1 cellular context compared by ENCODE assay signal in the genomic region with DNA sequence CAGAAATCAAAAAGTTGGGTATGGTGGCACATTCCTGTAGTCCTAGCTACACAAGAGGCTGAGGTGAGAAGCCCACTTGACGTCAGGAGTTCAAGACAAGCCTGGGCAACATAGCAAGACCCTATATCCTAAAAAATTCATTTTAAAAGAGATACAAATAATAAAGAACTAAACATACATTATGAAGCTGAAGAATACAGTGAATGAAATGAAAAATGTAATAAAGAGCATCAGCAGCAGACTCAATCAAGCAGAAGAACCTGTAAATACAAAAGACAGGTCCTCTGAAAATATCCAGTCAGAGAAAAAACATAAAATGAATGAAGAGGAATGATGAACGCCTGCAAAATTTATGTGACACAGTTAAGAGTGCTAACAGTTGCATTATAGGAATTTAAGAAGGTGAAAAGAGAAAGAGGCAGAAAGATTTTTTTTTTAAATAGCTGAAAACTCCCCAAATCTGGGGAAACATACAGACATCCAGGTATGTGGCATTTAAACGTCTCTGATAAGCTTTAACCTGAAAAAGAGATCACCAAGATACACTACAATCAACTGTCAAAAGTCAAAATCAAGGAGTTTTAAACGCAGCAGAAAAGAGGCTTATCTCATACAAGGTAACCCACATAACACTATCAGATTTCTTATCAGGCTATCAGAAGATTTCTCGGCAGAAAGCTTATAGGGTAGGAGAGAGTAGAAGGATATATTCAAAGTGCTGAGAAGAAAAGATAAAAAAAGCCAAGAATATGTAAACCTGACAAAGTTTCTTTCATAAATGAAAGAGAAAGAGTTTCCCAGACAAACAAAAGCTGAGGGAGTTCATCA.
TF ChIP-seq lines count a peak whose summit lies in the region.

No MANE protein-coding gene starts in this region.

TF ChIP-seq in HepG2, 621 proteins besides CTCF, POLR2A, EP300 and RAD21:
- TF ChIP-seq SALL1 (CRISPR knock-in tag; IDR thresholded peaks at IDR 0.05): no peak
- TF ChIP-seq SOX13 (IDR thresholded peaks at IDR 0.05): no peak
- TF ChIP-seq SOX13 (CRISPR knock-in tag; conservative IDR thresholded peaks at IDR 0.05 in 1 of 2, IDR thresholded peaks at IDR 0.05 in 1 of 2): no peak
- TF ChIP-seq ZNF501 (CRISPR knock-in tag; IDR thresholded peaks at IDR 0.05): no peak
- TF ChIP-seq HDAC1 (CRISPR knock-in tag; IDR thresholded peaks at IDR 0.05): no peak
- TF ChIP-seq, protein P1, sequence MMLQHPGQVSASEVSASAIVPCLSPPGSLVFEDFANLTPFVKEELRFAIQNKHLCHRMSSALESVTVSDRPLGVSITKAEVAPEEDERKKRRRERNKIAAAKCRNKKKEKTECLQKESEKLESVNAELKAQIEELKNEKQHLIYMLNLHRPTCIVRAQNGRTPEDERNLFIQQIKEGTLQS (CRISPR knock-in tag; IDR thresholded peaks at IDR 0.05): no peak
- peak; percentile 95 for TF ChIP-seq ZNF160 (CRISPR knock-in tag; IDR thresholded peaks at IDR 0.05)
- no peak for TF ChIP-seq CHCHD3 (CRISPR knock-in tag; IDR thresholded peaks at IDR 0.05)
